16 cellular contexts compared by ENCODE assay signal in the genomic region with DNA sequence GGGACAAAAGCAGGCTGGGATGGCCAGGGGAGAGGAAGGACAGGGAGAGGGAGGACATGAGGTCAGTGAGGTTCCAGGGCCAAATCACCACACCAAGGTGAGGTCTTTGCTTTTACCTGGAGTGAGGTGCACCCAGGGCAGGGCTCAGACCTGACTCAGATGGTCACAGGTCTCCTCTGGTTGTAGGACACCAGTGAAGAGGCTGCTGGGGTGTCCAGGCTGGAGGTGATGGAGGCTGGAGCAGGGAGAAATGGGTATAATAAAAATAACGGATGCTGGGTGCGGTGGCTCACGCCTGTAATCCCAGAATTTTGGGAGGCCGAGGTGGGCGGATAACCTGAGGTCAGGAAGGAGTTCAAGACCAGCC. TPM values are rescaled to one million over a fixed set of nuclear protein-coding genes. Genes with fewer than 3 reads are reported as not detected.
A peak's percentile ranks its signal among the peaks of the same experiment; 100 is the strongest.
DNase-seq lines count a peak whose midpoint lies in the region; ATAC-seq and TF ChIP-seq lines count a peak whose summit lies in the region.
"Had no signal": no experiment of that assay in that cellular context is flagged by ENCODE, and none has a peak within 500 bp of the region (broad histone marks: within the 10 kb centered on the region; RNA-seq: fewer than 3 reads in every experiment).

No MANE protein-coding gene starts in this region.

- H3K9me3 ChIP-seq in heart right ventricle (no peaks in the 10 kb centered on the region), right atrium auricular region (no peaks in the 10 kb centered on the region), upper lobe of right lung (no peaks in the 10 kb centered on the region)
- H3K9me3 ChIP-seq: esophagus squamous epithelium had no signal

- H3K4me3 Mint-ChIP-seq in activated naive CD8-positive, alpha-beta T cell treated with anti-CD3 and anti-CD28 coated beads, Interleukin-2, amount 50 U/mL, for 24 hours, result no peak overlapping the region
- H3K4me3 Mint-ChIP-seq in naive thymus-derived CD8-positive, alpha-beta T cell, result peak overlapping the region in 1 of 10 donors; percentile 22

- intact Hi-C loops in heart right ventricle (cut with DNase I) (no loop called here), upper lobe of right lung (cut with DNase I) (no loop called here)

- H3K27me3 ChIP-seq in heart right ventricle, result no peaks in the 10 kb centered on the region
- no peaks in the 10 kb centered on the region for H3K27me3 ChIP-seq in right atrium auricular region
- no peaks in the 10 kb centered on the region for H3K27me3 ChIP-seq in upper lobe of right lung
- H3K27me3 ChIP-seq: esophagus squamous epithelium had no signal

- no peaks in the 10 kb centered on the region for H3K27me3 Mint-ChIP-seq in activated naive CD8-positive, alpha-beta T cell treated with anti-CD3 and anti-CD28 coated beads, Interleukin-2, amount 50 U/mL, for 24 hours
- H3K27me3 Mint-ChIP-seq in naive thymus-derived CD8-positive, alpha-beta T cell, result no peaks in the 10 kb centered on the region

- no peak for ATAC-seq in heart right ventricle
- ATAC-seq in activated naive CD8-positive, alpha-beta T cell treated with anti-CD3 and anti-CD28 coated beads, Interleukin-2, amount 50 U/mL, for 24 hours, result no peak
- no peak for ATAC-seq in naive thymus-derived CD8-positive, alpha-beta T cell
- no peak for ATAC-seq in upper lobe of right lung

- peak overlapping the region; percentile 21 for H3K27ac Mint-ChIP-seq in activated naive CD8-positive, alpha-beta T cell treated with anti-CD3 and anti-CD28 coated beads, Interleukin-2, amount 50 U/mL, for 24 hours
- H3K27ac Mint-ChIP-seq in naive thymus-derived CD8-positive, alpha-beta T cell, result peak overlapping the region in 9 of 10 donors; percentile 54 to 83 (median 80)

- peaks cover 51% of the 10 kb centered on the region for H3K4me1 Mint-ChIP-seq in activated naive CD8-positive, alpha-beta T cell treated with anti-CD3 and anti-CD28 coated beads, Interleukin-2, amount 50 U/mL, for 24 hours
- peaks cover 36 to 79% (median 71%) of the 10 kb centered on the region in 4 donors for H3K4me1 Mint-ChIP-seq in naive thymus-derived CD8-positive, alpha-beta T cell

- peaks cover 42% of the 10 kb centered on the region for H3K36me3 Mint-ChIP-seq in activated naive CD8-positive, alpha-beta T cell treated with anti-CD3 and anti-CD28 coated beads, Interleukin-2, amount 50 U/mL, for 24 hours (ENCODE audit: low read depth)
- H3K36me3 Mint-ChIP-seq in naive thymus-derived CD8-positive, alpha-beta T cell, result peaks cover 0 to 74% (median 18%) of the 10 kb centered on the region in 3 donors

- H3K4me1 ChIP-seq in heart right ventricle (peaks cover 0 to 75% (median 60%) of the 10 kb centered on the region in 9 donors), right atrium auricular region (peaks cover 0 to 54% of the 10 kb centered on the region in 2 donors), upper lobe of right lung (peaks cover 68% of the 10 kb centered on the region)

- TF ChIP-seq CTCF in heart right ventricle (IDR thresholded peaks at IDR 0.05) (no peak), right atrium auricular region (IDR thresholded peaks at IDR 0.05) (no peak), upper lobe of right lung (IDR thresholded peaks at IDR 0.05) (no peak)

- no peaks in the 10 kb centered on the region for H3K9me3 Mint-ChIP-seq in activated naive CD8-positive, alpha-beta T cell treated with anti-CD3 and anti-CD28 coated beads, Interleukin-2, amount 50 U/mL, for 24 hours
- H3K9me3 Mint-ChIP-seq in naive thymus-derived CD8-positive, alpha-beta T cell, result no peaks in the 10 kb centered on the region

- DNase-seq in heart right ventricle (no peak), right atrium auricular region (ENCODE audit: low spot score) (no peak), upper lobe of right lung (no peak), NCI-H1092 (lab: John Stamatoyannopoulos, UW) (no peak), COR-L47 (lab: John Stamatoyannopoulos, UW) (no peak), NOMO-1 treated with dmso at 0.1 percent for 144 hours (lab: John Stamatoyannopoulos, UW; ENCODE audit: unreplicated experiment) (no peak)
- DNase-seq in activated naive CD8-positive, alpha-beta T cell treated with anti-CD3 and anti-CD28 coated beads, Interleukin-2, amount 50 U/mL, for 24 hours, result no peak
- no peak for DNase-seq in naive thymus-derived CD8-positive, alpha-beta T cell
- DNase-seq: activated CD4-positive, alpha-beta T cell treated with anti-CD3 and anti-CD28 coated beads, Interleukin-2, amount 50 U/mL, for 1 hour; activated gamma-delta T cell; DND-41; esophagus squamous epithelium; NCI-H2081 treated with DMSO at 0.1 percent for 48 hours; SHP77; substantia nigra had no signal

- H3K36me3 ChIP-seq in heart right ventricle, result peaks cover 0 to 73% (median 22%) of the 10 kb centered on the region in 9 donors
- peaks cover 28% of the 10 kb centered on the region for H3K36me3 ChIP-seq in right atrium auricular region
- H3K36me3 ChIP-seq in upper lobe of right lung, result peaks cover 39% of the 10 kb centered on the region

- 99% methylated on average over 5 of the region's 5 CpGs for WGBS in heart right ventricle, 2 donors

- no peak overlapping the region for H3K4me3 ChIP-seq in heart right ventricle
- no peak overlapping the region for H3K4me3 ChIP-seq in right atrium auricular region
- H3K4me3 ChIP-seq in upper lobe of right lung, result no peak overlapping the region
- H3K4me3 ChIP-seq: esophagus squamous epithelium, smooth muscle cell had no signal

- peak overlapping the region in 6 of 10 donors; percentile 7 to 91 (median 36) for H3K27ac ChIP-seq in heart right ventricle
- H3K27ac ChIP-seq in right atrium auricular region, result no peak overlapping the region
- peak overlapping the region; percentile 85 for H3K27ac ChIP-seq in upper lobe of right lung

- POLR2A ChIA-PET in naive thymus-derived CD8-positive, alpha-beta T cell (lab: Charles Lee), result interaction anchor here (34.7 to 49.8 kb wide), 2 partner anchors 1 to 23 kb away, joined by 1459 read pairs; a partner anchor contains a TSS

RNA-seq across cellular contexts. Expression of a gene that starts 6.9 kb away (rescaled TPM):
- 10 to 100 TPM; 19.5 to 49.4 (median 30.3) TPM for total RNA-seq in heart right ventricle
- 10 to 100 TPM; 38.7 to 40.9 TPM for polyA plus RNA-seq in heart right ventricle
- total RNA-seq in right atrium auricular region, result 10 to 100 TPM; 29.6 to 37.7 TPM
- 100 to 1,000 TPM; 317 to 335 TPM for total RNA-seq in naive thymus-derived CD8-positive, alpha-beta T cell
- 10 to 100 TPM; 29.5 to 77.0 (median 42.0) TPM for polyA plus RNA-seq in naive thymus-derived CD8-positive, alpha-beta T cell
- 107 TPM for total RNA-seq in upper lobe of right lung

RNA-seq across cellular contexts. Expression of a gene that starts 23.3 kb away (rescaled TPM):
- 10 to 100 TPM; 33.1 to 70.5 (median 41.5) TPM for total RNA-seq in heart right ventricle
- polyA plus RNA-seq in heart right ventricle, result 10 to 100 TPM; 24.5 to 60.5 TPM
- 100 to 1,000 TPM in 1 of 2 donors, 10 to 100 TPM in 1; 57.3 to 119 TPM for total RNA-seq in right atrium auricular region
- 1 to 10 TPM; 1.6 to 2.1 TPM for total RNA-seq in naive thymus-derived CD8-positive, alpha-beta T cell
- under 1 TPM in 2 of 3 donors, not detected in 1; 0.27 to 0.28 TPM for polyA plus RNA-seq in naive thymus-derived CD8-positive, alpha-beta T cell
- total RNA-seq in upper lobe of right lung, result 8.7 TPM

RNA-seq across cellular contexts. Expression of a gene that starts 34.5 kb away (rescaled TPM):
- total RNA-seq in heart right ventricle, result 10 to 100 TPM in 1 of 10 donors, 1 to 10 TPM in 9; 2.8 to 13.1 (median 4.8) TPM
- polyA plus RNA-seq in heart right ventricle, result 1 to 10 TPM; 1.4 to 3.5 TPM
- total RNA-seq in right atrium auricular region, result 1 to 10 TPM; 2.5 to 7.2 TPM
- under 1 TPM in 1 of 2 experiments, not detected in 1; 0.16 TPM for total RNA-seq in naive thymus-derived CD8-positive, alpha-beta T cell
- under 1 TPM in 1 of 3 donors, not detected in 2; 0.16 TPM for polyA plus RNA-seq in naive thymus-derived CD8-positive, alpha-beta T cell
- total RNA-seq in upper lobe of right lung, result 36.4 TPM

RNA-seq across cellular contexts. Expression of a gene that starts 43.0 kb away (rescaled TPM):
- total RNA-seq in heart right ventricle (1 to 10 TPM; 2.0 to 5.9 (median 4.0) TPM), right atrium auricular region (1 to 10 TPM; 4.4 to 5.9 TPM), upper lobe of right lung (11.5 TPM)
- 1 to 10 TPM; 1.6 to 1.7 TPM for polyA plus RNA-seq in heart right ventricle
- total RNA-seq in naive thymus-derived CD8-positive, alpha-beta T cell, result 10 to 100 TPM; 34.4 to 35.5 TPM
- polyA plus RNA-seq in naive thymus-derived CD8-positive, alpha-beta T cell, result 10 to 100 TPM in 2 of 3 donors, 1 to 10 TPM in 1; 9.7 to 18.7 (median 16.0) TPM

Comparison
In these comparisons a context has a peak if more than half of its experiments do, and no peak if none do; other contexts are left out.
1. H3K27ac ChIP-seq: peak in heart right ventricle (6 of 10) and upper lobe of right lung (single experiment); none in right atrium auricular region (0 of 2).